Comparison of ENCODE assay signal across 12 cellular contexts in the genomic region with DNA sequence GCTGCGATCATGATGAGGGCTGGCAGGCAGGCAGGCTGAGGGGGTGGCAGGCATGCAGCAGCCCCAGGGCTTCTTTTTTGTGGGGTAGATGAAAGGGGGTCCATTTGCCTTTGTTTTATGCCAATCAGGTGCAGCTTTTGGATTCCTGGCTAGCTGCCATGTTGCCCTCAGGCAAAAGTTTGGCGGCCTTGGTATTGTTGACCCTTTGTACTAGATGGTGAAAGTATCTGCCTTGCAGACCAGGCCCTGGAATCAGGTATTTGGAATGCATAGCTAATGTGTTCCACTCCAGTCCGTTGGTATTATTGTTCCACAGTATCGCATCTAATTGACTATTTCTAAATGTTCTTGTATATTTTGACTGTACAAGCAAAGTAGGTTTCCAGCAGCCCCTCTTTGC.
"Had no signal": no experiment of that assay in that cellular context is flagged by ENCODE, and none has a peak within 500 bp of the region (broad histone marks: within the 10 kb centered on the region; RNA-seq: fewer than 3 reads in every experiment).

No MANE protein-coding gene starts in this region.

- H3K27ac ChIP-seq: gastroesophageal sphincter, neutrophil, parathyroid adenoma, uterus had no signal

- H3K9ac ChIP-seq: parathyroid adenoma had no signal

- H3K4me1 ChIP-seq: parathyroid adenoma, uterus had no signal

- H3K9me3 ChIP-seq: gastroesophageal sphincter, neutrophil, uterus had no signal

- H3K27ac Mint-ChIP-seq: activated CD4-positive, alpha-beta T cell treated with anti-CD3 and anti-CD28 coated beads, Interleukin-2, amount 10 ng/mL, durations not matched to agents 7 days and 5 days; activated naive CD8-positive, alpha-beta T cell treated with anti-CD3 and anti-CD28 coated beads for 36 hours; T-helper 2 cell treated with Interferon-gamma antibody and Interleukin-4, amounts not matched to agents 5 μg/mL and 100 μg/mL, for 36 hours had no signal

- ATAC-seq: gastroesophageal sphincter; left colon; naive thymus-derived CD4-positive, alpha-beta T cell had no signal

- DNase-seq: activated CD4-positive, alpha-beta T cell treated with anti-CD3 and anti-CD28 coated beads, Interleukin-2, amount 10 ng/mL, durations not matched to agents 7 days and 5 days; activated CD8-positive, alpha-beta memory T cell treated with anti-CD3 and anti-CD28 coated beads for 24 hours; activated naive CD8-positive, alpha-beta T cell treated with anti-CD3 and anti-CD28 coated beads for 36 hours; left colon; naive thymus-derived CD4-positive, alpha-beta T cell; stimulated activated CD4-positive, alpha-beta T cell treated with anti-CD3 and anti-CD28 coated beads, Interleukin-12 subunit alpha, Interleukin-12 subunit beta, amount 100 ng/mL, for 4 hours; stimulated activated CD4-positive, alpha-beta T cell treated with anti-CD3 and anti-CD28 coated beads, Interleukin-2, amount 100 ng/mL, for 24 hours; uterus had no signal

- H3K27me3 Mint-ChIP-seq: activated CD4-positive, alpha-beta T cell treated with anti-CD3 and anti-CD28 coated beads, Interleukin-2, amount 10 ng/mL, durations not matched to agents 7 days and 5 days; activated naive CD8-positive, alpha-beta T cell treated with anti-CD3 and anti-CD28 coated beads for 36 hours; naive thymus-derived CD4-positive, alpha-beta T cell had no signal

- H3K27me3 ChIP-seq: gastroesophageal sphincter, neutrophil, uterus had no signal

- H3K9me3 Mint-ChIP-seq: activated CD4-positive, alpha-beta T cell treated with anti-CD3 and anti-CD28 coated beads, Interleukin-2, amount 10 ng/mL, durations not matched to agents 7 days and 5 days; naive thymus-derived CD4-positive, alpha-beta T cell; T-helper 2 cell treated with Interferon-gamma antibody and Interleukin-4, amounts not matched to agents 5 μg/mL and 100 μg/mL, for 36 hours had no signal

- H3K4me1 Mint-ChIP-seq: activated CD4-positive, alpha-beta T cell treated with anti-CD3 and anti-CD28 coated beads, Interleukin-2, amount 10 ng/mL, durations not matched to agents 7 days and 5 days had no signal

- H3K4me3 Mint-ChIP-seq: activated CD4-positive, alpha-beta T cell treated with anti-CD3 and anti-CD28 coated beads, Interleukin-2, amount 10 ng/mL, durations not matched to agents 7 days and 5 days; activated naive CD8-positive, alpha-beta T cell treated with anti-CD3 and anti-CD28 coated beads for 36 hours; naive thymus-derived CD4-positive, alpha-beta T cell; T-helper 2 cell treated with Interferon-gamma antibody and Interleukin-4, amounts not matched to agents 5 μg/mL and 100 μg/mL, for 36 hours had no signal

- H3K36me3 ChIP-seq: gastroesophageal sphincter, neutrophil, uterus had no signal

- H3K4me3 ChIP-seq: gastroesophageal sphincter, uterus had no signal
